8 cellular contexts compared by ENCODE assay signal in the genomic region with DNA sequence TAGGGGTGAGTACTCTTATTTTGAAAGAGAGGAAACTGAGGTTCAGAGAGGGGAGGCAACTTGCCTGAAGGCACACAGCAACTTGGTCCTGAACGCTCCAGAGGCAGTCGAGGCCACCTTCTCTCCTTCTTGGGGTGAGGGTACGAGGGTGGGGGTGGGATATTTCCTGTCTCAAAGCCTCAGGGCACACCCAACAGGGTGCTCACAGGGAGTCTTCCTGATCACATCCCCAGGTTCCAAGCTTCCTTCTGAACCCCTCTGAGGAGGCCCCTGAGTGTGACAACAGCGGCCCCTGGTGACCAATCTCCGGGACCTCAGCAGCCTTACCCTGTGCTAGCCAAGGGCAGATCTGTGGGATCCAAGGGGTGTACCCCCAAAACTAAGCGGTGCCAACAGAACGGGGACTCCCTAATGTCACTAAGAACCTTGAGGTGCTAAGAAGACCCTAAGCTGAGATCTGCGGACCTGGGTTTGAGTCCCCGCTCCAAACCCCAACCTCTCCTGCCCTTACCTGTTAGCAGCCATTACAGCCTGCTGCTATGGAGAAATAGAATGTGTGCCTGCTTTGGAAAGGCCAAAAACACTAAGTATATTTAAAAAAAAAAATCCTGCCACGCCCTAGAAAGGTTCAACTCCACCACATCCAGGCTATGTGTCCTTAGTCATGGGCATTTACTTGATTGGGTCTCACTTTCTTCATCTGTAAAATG. TPM values are rescaled to one million over a fixed set of nuclear protein-coding genes. Genes with fewer than 3 reads are reported as not detected.
A peak's percentile ranks its signal among the peaks of the same experiment; 100 is the strongest.
DNase-seq lines count a peak whose midpoint lies in the region; ATAC-seq and TF ChIP-seq lines count a peak whose summit lies in the region.

No MANE protein-coding gene starts in this region.

- H3K9me3 ChIP-seq in OCI-LY3 (ENCODE audit: insufficient read depth, low read length) (peaks cover 4% of the 10 kb centered on the region; the same call in 1 of the 2 replicates), fibroblast of lung (ENCODE audit: control insufficient read depth, insufficient read depth, low read depth, low read length) (no peaks in the 10 kb centered on the region), neural cell (ENCODE audit: low read length) (no peaks in the 10 kb centered on the region)

- TF ChIP-seq EP300 in neural cell (conservative IDR thresholded peaks at IDR 0.05; ENCODE audit: poor library complexity, severe bottlenecking): no peak

- H3K9ac ChIP-seq in OCI-LY3 (ENCODE audit: low read length) (no peak overlapping the region), fibroblast of lung (ENCODE audit: insufficient read depth, low read length) (no peak overlapping the region), neural cell (ENCODE audit: low read length) (no peak overlapping the region)

- TF ChIP-seq RAD21 in neural cell (conservative IDR thresholded peaks at IDR 0.05): peak; percentile 85

- H3K27ac ChIP-seq in OCI-LY3 (ENCODE audit: low read length) (no peak overlapping the region), fibroblast of lung (ENCODE audit: insufficient read depth, low read length) (no peak overlapping the region), neural cell (ENCODE audit: low read length) (no peak overlapping the region)

- H3K27me3 ChIP-seq in OCI-LY3 (ENCODE audit: low read depth, low read length): no peaks in the 10 kb centered on the region
- no peaks in the 10 kb centered on the region for H3K27me3 ChIP-seq in fibroblast of lung (ENCODE audit: control insufficient read depth, insufficient read depth, low read length)
- H3K27me3 ChIP-seq in neural cell (ENCODE audit: insufficient read depth, low read depth, low read length): no peaks in the 10 kb centered on the region

- H3K79me2 ChIP-seq in OCI-LY3 (ENCODE audit: low read length) (peaks cover 17% of the 10 kb centered on the region), fibroblast of lung (ENCODE audit: control insufficient read depth, insufficient read depth, low read length) (no peaks in the 10 kb centered on the region), neural cell (replicated peaks; ENCODE audit: insufficient read depth, low read length) (no peaks in the 10 kb centered on the region)

- H3K4me2 ChIP-seq in OCI-LY3 (ENCODE audit: low read length): 0 out of 2 replicates have a peak overlapping the region, but pooled peaks have one; percentile 16
- no peak overlapping the region for H3K4me2 ChIP-seq in fibroblast of lung (ENCODE audit: extremely low read depth, insufficient read depth, low read length)
- H3K4me2 ChIP-seq in neural cell (ENCODE audit: low read length): no peak overlapping the region

- peak; percentile 46 for ATAC-seq in HG03159 (IDR thresholded peaks at IDR 0.05; ENCODE audit: unreplicated experiment)
- ATAC-seq in HG03571 (IDR thresholded peaks at IDR 0.05; ENCODE audit: unreplicated experiment): no peak

- TF ChIP-seq CTCF in OCI-LY3 (IDR thresholded peaks at IDR 0.05; ENCODE audit: low read depth, low read length) (peak; percentile 86), fibroblast of lung (conservative IDR thresholded peaks at IDR 0.05 in 1 of 2, IDR thresholded peaks at IDR 0.05 in 1 of 2; ENCODE audit: low read depth in 1 of 2, low read length in 2 of 2) (peak; percentile 85 to 93), neural cell (IDR thresholded peaks at IDR 0.05; ENCODE audit: poor library complexity, severe bottlenecking) (peak; percentile 76)

- H3K4me1 ChIP-seq in OCI-LY3 (ENCODE audit: low read length) (peaks cover 26% of the 10 kb centered on the region), fibroblast of lung (ENCODE audit: control insufficient read depth, extremely low read depth, insufficient read depth, low read length) (no peaks in the 10 kb centered on the region)

- H3K36me3 ChIP-seq in OCI-LY3 (replicated peaks; ENCODE audit: low read depth, low read length) (no peaks in the 10 kb centered on the region), fibroblast of lung (ENCODE audit: control insufficient read depth, insufficient read depth, low read length) (no peaks in the 10 kb centered on the region), neural cell (ENCODE audit: insufficient read depth, low read length) (no peaks in the 10 kb centered on the region)

- H3K4me3 ChIP-seq in OCI-LY3 (ENCODE audit: low read length): no peak overlapping the region
- H3K4me3 ChIP-seq in fibroblast of lung (replicated peaks in 1 of 4; ENCODE audit: control extremely low read depth in 1 of 4, insufficient read depth in 1 of 4, low read depth in 3 of 4, low read length in 4 of 4): no peak overlapping the region
- no peak overlapping the region for H3K4me3 ChIP-seq in neural cell (ENCODE audit: low read length)

- DNase-seq in COLO668 (lab: John Stamatoyannopoulos, UW; ENCODE audit: unreplicated experiment) (peak; percentile 81), activated T-cell treated with anti-CD3 and anti-CD28 coated beads for 48 hours (ENCODE audit: low read depth) (peak; percentile 59), fibroblast of lung (ENCODE audit: low read depth in 2 of 2) (peak; percentile 43 to 66)
- peak; percentile 21 to 64 (median 52) for DNase-seq in stimulated activated naive CD4-positive, alpha-beta T cell (lab: John Stamatoyannopoulos, UW)

- no peaks in the 10 kb centered on the region for H3K9me2 ChIP-seq in neural cell (ENCODE audit: insufficient read depth, low read length)

- no peak overlapping the region for H2AFZ ChIP-seq in OCI-LY3 (ENCODE audit: low read depth, low read length)
- no peak overlapping the region for H2AFZ ChIP-seq in fibroblast of lung (ENCODE audit: low read length)
- H2AFZ ChIP-seq in neural cell (ENCODE audit: low read depth, low read length): no peak overlapping the region

- H3F3A ChIP-seq in neural cell (ENCODE audit: insufficient read depth, low read length, poor library complexity, severe bottlenecking): no peaks in the 10 kb centered on the region

- H4K20me1 ChIP-seq in OCI-LY3 (ENCODE audit: insufficient read depth, low read length): no peaks in the 10 kb centered on the region
- H4K20me1 ChIP-seq in fibroblast of lung (ENCODE audit: control insufficient read depth, extremely low read depth, insufficient read depth, low read length): no peaks in the 10 kb centered on the region
- no peaks in the 10 kb centered on the region for H4K20me1 ChIP-seq in neural cell (ENCODE audit: insufficient read depth)

TF ChIP-seq in neural cell, 6 proteins besides CTCF, POLR2A, EP300 and RAD21:
- peak; percentile 87 for TF ChIP-seq SMC3 (conservative IDR thresholded peaks at IDR 0.05; ENCODE audit: poor library complexity)
- no peak for TF ChIP-seq EZH2 (IDR thresholded peaks at IDR 0.05; ENCODE audit: borderline replicate concordance, insufficient read depth, low read length, poor library complexity, severe bottlenecking)

RNA-seq across cellular contexts. Expression of a gene that starts 57.9 kb away (rescaled TPM):
- total RNA-seq in fibroblast of lung: 0.51 and 0.66 TPM in 2 replicates
- 0.83 and 1.5 TPM in 2 replicates for polyA plus RNA-seq in fibroblast of lung
- 0.65 and 1.6 TPM in 2 replicates for polyA plus RNA-seq in fibroblast of lung (2012)
- 1.6 and 7.0 TPM in 2 replicates for polyA minus RNA-seq in fibroblast of lung (ENCODE audit: low replicate concordance)
- polyA plus RNA-seq in neural cell: not detected in 2 replicates
- polyA minus RNA-seq in neural cell: not detected in 2 replicates
